In the genomic region with DNA sequence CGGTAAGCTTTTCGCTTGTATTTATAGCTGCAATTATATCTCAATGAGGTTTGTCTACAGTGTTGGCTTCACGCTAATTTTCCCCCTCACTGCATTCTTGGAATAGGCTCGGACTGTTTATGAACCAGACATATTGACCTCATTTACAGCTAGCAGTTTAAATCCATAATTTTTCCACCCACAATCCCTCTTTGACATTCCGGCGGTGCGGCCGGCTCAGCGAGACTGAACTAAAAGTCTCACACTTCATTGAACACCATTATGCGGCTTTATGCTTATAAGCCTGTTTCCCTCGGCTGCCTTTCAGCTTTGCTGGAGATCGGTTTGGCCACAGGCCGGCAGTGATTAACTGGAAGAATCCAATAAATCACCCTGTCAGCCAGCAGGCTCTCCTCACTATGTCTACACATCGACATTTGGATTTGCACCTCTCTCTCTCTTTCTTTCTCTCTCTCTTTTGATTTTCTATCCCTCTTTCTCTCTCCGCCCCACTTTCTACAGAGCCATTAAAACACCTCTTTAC, we compare ENCODE assay signal across 10 cellular contexts.
DNase-seq lines count a peak whose midpoint lies in the region; ATAC-seq and TF ChIP-seq lines count a peak whose summit lies in the region.
"Had no signal": no experiment of that assay in that cellular context is flagged by ENCODE, and none has a peak within 500 bp of the region (broad histone marks: within the 10 kb centered on the region; RNA-seq: fewer than 3 reads in every experiment).

No MANE protein-coding gene starts in this region.

- no peak for TF ChIP-seq CTCF in mucosa of descending colon (IDR thresholded peaks at IDR 0.05)

- no peaks in the 10 kb centered on the region for H3K9me3 ChIP-seq in mucosa of descending colon

- peak; percentile 73 for DNase-seq in AG08395 (ENCODE audit: low spot score)
- DNase-seq in NCI-H1105 treated with DMSO at 0.1 percent for 48 hours (lab: John Stamatoyannopoulos, UW) = peak; percentile 94
- DNase-seq in astrocyte of the hippocampus (ENCODE audit: low read depth, low spot score) = peak; percentile 98
- DNase-seq in mucosa of descending colon = peak in 1 of 3 donors; percentile 23
- no peak for DNase-seq in 8988T
- no peak for DNase-seq in T-helper 1 cell
- DNase-seq: CD4-positive, CD25-positive, alpha-beta regulatory T cell had no signal

- ATAC-seq in mucosa of descending colon (peak; percentile 36), HG02571 (IDR thresholded peaks at IDR 0.05; ENCODE audit: unreplicated experiment) (no peak), HG02798 (IDR thresholded peaks at IDR 0.05; ENCODE audit: poor library complexity, unreplicated experiment) (no peak)
- ATAC-seq: Panc1 had no signal

- intact Hi-C loops in mucosa of descending colon (cut with DNase I, micrococcal nuclease) = no loop called here

- H3K4me1 ChIP-seq in mucosa of descending colon (ENCODE audit: low read depth) = peaks cover 7% of the 10 kb centered on the region

- H3K36me3 ChIP-seq in mucosa of descending colon (ENCODE audit: low read depth) = no peaks in the 10 kb centered on the region

- H3K4me3 ChIP-seq in mucosa of descending colon = no peak overlapping the region

Comparison
In these comparisons a context has a peak if more than half of its experiments do, and no peak if none do; other contexts are left out.
1. DNase-seq: peak in AG08395 (single experiment), NCI-H1105 treated with DMSO at 0.1 percent for 48 hours (single experiment) and astrocyte of the hippocampus (single experiment); none in 8988T (single experiment) and T-helper 1 cell (0 of 5).